Comparison of ENCODE assay signal across 9 cellular contexts in the genomic region with DNA sequence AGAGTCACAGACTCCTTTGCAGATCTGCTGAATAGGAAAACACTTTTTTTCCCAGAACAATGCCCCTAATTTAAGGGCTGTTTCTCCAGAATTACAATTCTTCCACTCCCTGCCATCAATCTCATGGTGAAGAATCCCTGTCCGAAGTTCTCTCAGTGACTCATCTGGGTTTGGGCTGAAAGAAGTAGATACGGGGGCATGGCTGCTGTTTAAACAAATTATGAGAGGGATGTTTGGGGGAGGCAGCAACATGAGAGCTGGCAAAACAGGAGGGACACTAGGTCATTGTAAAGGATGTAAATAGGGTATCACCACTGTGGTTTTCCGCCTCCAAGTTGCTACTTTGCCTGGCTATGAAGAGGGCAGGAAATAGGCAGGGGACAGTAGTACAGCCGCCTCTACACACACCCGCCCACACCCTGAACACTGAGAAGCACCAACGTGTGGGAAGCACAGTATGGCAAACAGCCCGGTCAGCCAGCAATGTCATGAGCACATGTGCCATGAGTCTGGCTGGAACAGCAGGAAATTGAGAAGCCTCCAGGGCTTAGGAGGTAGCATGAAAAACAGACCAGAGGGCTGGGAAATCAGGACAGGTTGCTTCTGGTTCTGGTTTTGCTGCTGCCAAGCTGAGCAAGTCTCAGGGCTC. TPM values are rescaled to one million over a fixed set of nuclear protein-coding genes. Genes with fewer than 3 reads are reported as not detected.
DNase-seq lines count a peak whose midpoint lies in the region; ATAC-seq, FAIRE-seq and TF ChIP-seq lines count a peak whose summit lies in the region.
"Had no signal": no experiment of that assay in that cellular context is flagged by ENCODE, and none has a peak within 500 bp of the region (broad histone marks: within the 10 kb centered on the region; RNA-seq: fewer than 3 reads in every experiment).

No MANE protein-coding gene starts in this region.

- TF ChIP-seq EP300 in K562 (IDR thresholded peaks at IDR 0.05; ENCODE audit: low read length), result no peak

- peaks cover 41% of the 10 kb centered on the region; the same call in 2 of the 3 replicates for H3K36me3 ChIP-seq in K562 (ENCODE audit: control insufficient read depth, insufficient read depth, low read length)
- peaks cover 0 to 30% of the 10 kb centered on the region in 2 donors for H3K36me3 ChIP-seq in left lung

- H3K4me3 ChIP-seq in K562, result no peak overlapping the region
- no peak overlapping the region for H3K4me3 ChIP-seq in left lung

- H3K4me1 ChIP-seq in K562 (replicated peaks in 1 of 2; ENCODE audit: control insufficient read depth in 2 of 2, insufficient read depth in 2 of 2, low read length in 2 of 2), result no peaks in the 10 kb centered on the region; a peak in 1 of 5 replicates
- H3K4me1 ChIP-seq in left lung, result peaks cover 7 to 23% of the 10 kb centered on the region in 2 donors

- ATAC-seq in K562 (peak; percentile 32; the same call in 2 of the 3 replicates), left lung (peak; percentile 84), HG03342 (IDR thresholded peaks at IDR 0.05; ENCODE audit: unreplicated experiment) (no peak)

- TF ChIP-seq RAD21 in K562 (CRISPR knock-in tag; conservative IDR thresholded peaks at IDR 0.05 in 1 of 2, IDR thresholded peaks at IDR 0.05 in 1 of 2), result no peak

- CTCF ChIA-PET in K562 (lab: Yijun Ruan, JAX; ENCODE audit: low intra/inter-chr PET ratio), result no interaction called here

- H3K9me3 ChIP-seq in K562 (replicated peaks; ENCODE audit: control insufficient read depth, insufficient read depth, low read depth, low read length), result no peaks in the 10 kb centered on the region
- H3K9me3 ChIP-seq in left lung, result no peaks in the 10 kb centered on the region

- H3K9ac ChIP-seq in K562 (ENCODE audit: insufficient read depth in 1 of 2, low read depth in 2 of 2, low read length in 2 of 2), result peak overlapping the region in 1 of 2 experiments; percentile 14; a peak in 1 of 4 replicates

- no peak for TF ChIP-seq CTCF in K562 (IDR thresholded peaks at IDR 0.05 in 2 of 3, conservative IDR thresholded peaks at IDR 0.05 in 1 of 3; ENCODE audit: insufficient read depth in 2 of 3, low read depth in 1 of 3, low read length in 3 of 3)
- TF ChIP-seq CTCF in left lung (IDR thresholded peaks at IDR 0.05), result no peak

- FAIRE-seq in K562 (lab: Jason Lieb, UNC), result peak; percentile 77

- DNase-seq in A172 (ENCODE audit: low spot score), result peak; percentile 69
- DNase-seq in HCEC 1CT, result peak; percentile 76
- DNase-seq in K562 (ENCODE audit: extremely low read depth in 1 of 4, low spot score in 3 of 4), result peak in 2 of 4 experiments; percentile 20 to 28
- peak in 1 of 2 donors; percentile 71 for DNase-seq in left lung
- no peak for DNase-seq in effector CD4-positive, alpha-beta T cell
- no peak for DNase-seq in GM19238 (ENCODE audit: insufficient read length, low spot score)
- DNase-seq in NCI-H1417 treated with DMSO at 0.1 percent for 48 hours (lab: John Stamatoyannopoulos, UW), result no peak

- intact Hi-C loops in K562 (cut with micrococcal nuclease) (no loop called here), left lung (cut with DNase I) (no loop called here)

- no peaks in the 10 kb centered on the region; the same call in 2 of the 3 replicates for H3K79me2 ChIP-seq in K562 (ENCODE audit: control insufficient read depth, insufficient read depth, low read length)

- WGBS in K562 (ENCODE audit: insufficient coverage, low coverage, missing lambda C conversion rate), result 35% methylated on average over 7 of the region's 7 CpGs

- BruUV-seq in K562 (replicated peaks; lab: Mats Ljungman, UMichigan), result no TSS peak

- TF ChIP-seq POLR2A in K562 (conservative IDR thresholded peaks at IDR 0.05), result no peak

- POLR2A ChIA-PET in K562 (lab: Yijun Ruan, JAX), result interaction anchor here (1.1 kb wide), 1 partner anchor 18 kb away, joined by 3 read pairs; a partner anchor contains a TSS

- in situ Hi-C loops in K562 (cut with MboI), result no loop called here

- H3K9me1 ChIP-seq in K562 (ENCODE audit: control insufficient read depth, insufficient read depth, low read length), result no peaks in the 10 kb centered on the region

- H4K20me1 ChIP-seq in K562 (replicated peaks; ENCODE audit: control insufficient read depth, insufficient read depth, low read length), result no peaks in the 10 kb centered on the region

- H3K27ac ChIP-seq in K562 (ENCODE audit: extremely low read depth, low read depth, low read length) (peak overlapping the region; percentile 34; the same call in 1 of the 3 replicates), left lung (peak overlapping the region in 1 of 2 donors; percentile 53)

- no peaks in the 10 kb centered on the region for H3K27me3 ChIP-seq in K562 (ENCODE audit: control insufficient read depth in 2 of 2, insufficient read depth in 2 of 2, low read length in 2 of 2)
- H3K27me3 ChIP-seq in left lung, result no peaks in the 10 kb centered on the region

- no peak overlapping the region for H2AFZ ChIP-seq in K562 (ENCODE audit: low read depth, low read length)

- no peak overlapping the region for H3K4me2 ChIP-seq in K562 (ENCODE audit: insufficient read depth, low read length)

TF ChIP-seq in K562, 482 proteins besides CTCF, POLR2A, EP300 and RAD21 (continues in another document):
- TF ChIP-seq TEAD2 (tag; IDR thresholded peaks at IDR 0.05) (no peak), ZNF57 (CRISPR knock-in tag; IDR thresholded peaks at IDR 0.05) (no peak), NCOR1 (IDR thresholded peaks at IDR 0.05) (peak; percentile 13; the same call in 1 of the 2 replicates), MED1 (CRISPR knock-in tag; IDR thresholded peaks at IDR 0.05; ENCODE audit: borderline replicate concordance) (no peak), RBM22 (IDR thresholded peaks at IDR 0.05; ENCODE audit: low read depth, low read length, poor library complexity, severe bottlenecking) (no peak), MEIS2 (IDR thresholded peaks at IDR 0.05; ENCODE audit: partially characterized antibody) (peak; percentile 34)

RNA-seq across cellular contexts. Expression of a gene that starts 17.2 kb away (rescaled TPM):
- 89.0 and 109 TPM in 2 replicates for total RNA-seq in A172 (2014; rRNA removed; shearing (Covaris generic))
- total RNA-seq in K562 (2011; cell fraction: chromatin; rRNA removed; ENCODE audit: low replicate concordance), result 137 and 211 TPM in 2 replicates
- 192 and 220 TPM in 2 replicates for total RNA-seq in K562 (2011; cell fraction: nucleolus; rRNA removed)
- total RNA-seq in K562 (2011; cell fraction: nucleoplasm; rRNA removed), result 181 and 186 TPM in 2 replicates
- 47.1 and 48.2 TPM in 2 replicates for total RNA-seq in K562 (2014; rRNA removed)
- 57.4 and 58.3 TPM in 2 replicates for total RNA-seq in K562 (2014; rRNA removed; fragmentation: Illumina TruSeq; extraction: Trizol)
- total RNA-seq in K562 (2015; rRNA removed; fragmentation: Illumina TruSeq; extraction: Trizol), result 84.4 and 85.9 TPM in 2 replicates
- 81.9 and 82.1 TPM in 2 replicates for total RNA-seq in K562 (2021)
- 134 and 136 TPM in 2 replicates for polyA plus RNA-seq in K562 (2011; rRNA removed)
- polyA plus RNA-seq in K562 (2011; cell fraction: cytosol; rRNA removed), result 112 and 135 TPM in 2 replicates
- polyA plus RNA-seq in K562 (2011; cell fraction: nucleus; rRNA removed), result 225 and 242 TPM in 2 replicates
- 67.4 and 141 TPM in 2 replicates for polyA plus RNA-seq in K562 (2012)
- polyA plus RNA-seq in K562 (2014; fragmentation: Illumina TruSeq; extraction: Trizol), result 68.9 and 70.0 TPM in 2 replicates
- polyA plus RNA-seq in K562 (2014; fragmentation: Nextera tagmentation; extraction: Ambion mirVana), result 10 to 100 TPM; 22.2 to 64.3 TPM
- 72.9 and 90.3 TPM in 2 replicates for polyA plus RNA-seq in K562 (2014; rRNA removed)
- 51.3 and 57.7 TPM in 2 replicates for polyA minus RNA-seq in K562 (2011; rRNA and poly(A)+ RNA removed)
- 41.3 and 44.2 TPM in 2 replicates for polyA minus RNA-seq in K562 (2011; cell fraction: cytosol; rRNA and poly(A)+ RNA removed)
- polyA minus RNA-seq in K562 (2011; cell fraction: nucleus; rRNA and poly(A)+ RNA removed), result 33.4 and 36.8 TPM in 2 replicates
- total RNA-seq in left lung, result 100 to 1,000 TPM; 184 to 193 TPM

RNA-seq across cellular contexts. Expression of a gene that starts 38.7 kb away (rescaled TPM):
- total RNA-seq in A172 (2014; rRNA removed; shearing (Covaris generic)), result not detected in 2 replicates
- total RNA-seq in K562 (2011; cell fraction: chromatin; rRNA removed; ENCODE audit: low replicate concordance), result not detected in 2 replicates
- total RNA-seq in K562 (2011; cell fraction: nucleolus; rRNA removed), result not detected in 2 replicates
- not detected in 2 replicates for total RNA-seq in K562 (2011; cell fraction: nucleoplasm; rRNA removed)
- total RNA-seq in K562 (2014; rRNA removed) (0.04 TPM in 1 of 2 replicates, not detected in the other), K562 (2014; rRNA removed; fragmentation: Illumina TruSeq; extraction: Trizol) (not detected in 2 replicates), K562 (2015; rRNA removed; fragmentation: Illumina TruSeq; extraction: Trizol) (0.08 TPM in 1 of 2 replicates, not detected in the other), K562 (2021) (not detected in 2 replicates), left lung (1 to 10 TPM; 1.3 to 2.2 TPM)
- polyA plus RNA-seq in K562 (2011; rRNA removed) (0.03 TPM in 1 of 2 replicates, not detected in the other), K562 (2014; fragmentation: Illumina TruSeq; extraction: Trizol) (not detected in 2 replicates), K562 (2014; fragmentation: Nextera tagmentation; extraction: Ambion mirVana) (under 1 TPM in 1 of 2 experiments, not detected in 1; 0.01 TPM), K562 (2014; rRNA removed) (0.11 TPM in 1 of 2 replicates, not detected in the other)
- 0.09 TPM in 1 of 2 replicates, not detected in the other for polyA plus RNA-seq in K562 (2011; cell fraction: cytosol; rRNA removed)
- 0.55 and 0.58 TPM in 2 replicates for polyA plus RNA-seq in K562 (2011; cell fraction: nucleus; rRNA removed)
- polyA plus RNA-seq in K562 (2012), result 0.04 and 0.30 TPM in 2 replicates
- polyA minus RNA-seq in K562 (2011; rRNA and poly(A)+ RNA removed), result not detected in 2 replicates
- polyA minus RNA-seq in K562 (2011; cell fraction: cytosol; rRNA and poly(A)+ RNA removed), result not detected in 2 replicates
- not detected in 2 replicates for polyA minus RNA-seq in K562 (2011; cell fraction: nucleus; rRNA and poly(A)+ RNA removed)

RNA-seq across cellular contexts. Expression of a gene that starts 39.4 kb away (rescaled TPM):
- total RNA-seq in A172 (2014; rRNA removed; shearing (Covaris generic)), result not detected in 2 replicates
- not detected in 2 replicates for total RNA-seq in K562 (2011; cell fraction: chromatin; rRNA removed; ENCODE audit: low replicate concordance)
- not detected in 2 replicates for total RNA-seq in K562 (2011; cell fraction: nucleolus; rRNA removed)
- not detected in 2 replicates for total RNA-seq in K562 (2011; cell fraction: nucleoplasm; rRNA removed)
- not detected in 2 replicates for total RNA-seq in K562 (2014; rRNA removed)
- not detected in 2 replicates for total RNA-seq in K562 (2014; rRNA removed; fragmentation: Illumina TruSeq; extraction: Trizol)
- not detected in 2 replicates for total RNA-seq in K562 (2015; rRNA removed; fragmentation: Illumina TruSeq; extraction: Trizol)
- total RNA-seq in K562 (2021), result not detected in 2 replicates
- not detected in 2 replicates for polyA plus RNA-seq in K562 (2011; rRNA removed)
- polyA plus RNA-seq in K562 (2011; cell fraction: cytosol; rRNA removed), result not detected in 2 replicates
- polyA plus RNA-seq in K562 (2011; cell fraction: nucleus; rRNA removed), result not detected in 2 replicates
- not detected in 2 replicates for polyA plus RNA-seq in K562 (2012)
- polyA plus RNA-seq in K562 (2014; fragmentation: Illumina TruSeq; extraction: Trizol), result not detected in 2 replicates
- not detected for polyA plus RNA-seq in K562 (2014; fragmentation: Nextera tagmentation; extraction: Ambion mirVana)
- not detected in 2 replicates for polyA plus RNA-seq in K562 (2014; rRNA removed)
- polyA minus RNA-seq in K562 (2011; rRNA and poly(A)+ RNA removed), result not detected in 2 replicates
- not detected in 2 replicates for polyA minus RNA-seq in K562 (2011; cell fraction: cytosol; rRNA and poly(A)+ RNA removed)
- polyA minus RNA-seq in K562 (2011; cell fraction: nucleus; rRNA and poly(A)+ RNA removed), result not detected in 2 replicates
- not detected for total RNA-seq in left lung
- total RNA-seq: glomerular endothelial cell had no signal

Comparison
In these comparisons a context has a peak if more than half of its experiments do, and no peak if none do; other contexts are left out.
1. DNase-seq: peak in A172 (single experiment) and HCEC 1CT (single experiment); none in effector CD4-positive, alpha-beta T cell (single experiment), GM19238 (single experiment) and NCI-H1417 treated with DMSO at 0.1 percent for 48 hours (single experiment).